8 cellular contexts compared by ENCODE assay signal in genomic region chr12:93676408-93677194, GRCh38. TPM values are rescaled to one million over a fixed set of nuclear protein-coding genes. Genes with fewer than 3 reads are reported as not detected.
DNase-seq lines count a peak whose midpoint lies in the region; ATAC-seq and TF ChIP-seq lines count a peak whose summit lies in the region.

No MANE protein-coding gene starts in this region.

- peak overlapping the region; percentile 93 for H3K4me2 ChIP-seq in BLaER1

- no peak for TF ChIP-seq POLR2A in uterus (IDR thresholded peaks at IDR 0.05)

- intact Hi-C loops in uterus (cut with DNase I; ENCODE audit: low total_unique reads) = loop anchor here (5.0 kb wide), 1 partner anchor 104 kb away; the partner anchor contains the start of gene SOCS2

- no peaks in the 10 kb centered on the region for H3K27me3 ChIP-seq in BLaER1
- H3K27me3 ChIP-seq in lung (ENCODE audit: control insufficient read depth, insufficient read depth) = no peaks in the 10 kb centered on the region
- H3K27me3 ChIP-seq in uterus = no peaks in the 10 kb centered on the region

- 49 to 50% methylated on average over 12 of the region's 12 CpGs for WGBS in lung, 2 donors

- TF ChIP-seq CTCF in lung (IDR thresholded peaks at IDR 0.05; ENCODE audit: control extremely low read depth, extremely low read depth) (no peak), uterus (IDR thresholded peaks at IDR 0.05) (no peak), GM13977 (IDR thresholded peaks at IDR 0.05; ENCODE audit: extremely low read depth, insufficient read depth, missing control alignments) (no peak)

- H3K9me3 ChIP-seq in BLaER1 = no peaks in the 10 kb centered on the region; the same call in 1 of the 2 replicates
- no peaks in the 10 kb centered on the region for H3K9me3 ChIP-seq in lung (ENCODE audit: control insufficient read depth in 2 of 2, insufficient read depth in 1 of 2, low read length in 1 of 2)
- H3K9me3 ChIP-seq in uterus = no peaks in the 10 kb centered on the region

- ATAC-seq in HG03520 (IDR thresholded peaks at IDR 0.05; ENCODE audit: unreplicated experiment) (peak; percentile 14), lung (ENCODE audit: insufficient read depth, low FRiP score) (peak; percentile 4)

- H3K4me1 ChIP-seq in BLaER1 (peaks cover 23% of the 10 kb centered on the region), lung (ENCODE audit: control insufficient read depth in 2 of 2, insufficient read depth in 2 of 2, low read length in 2 of 2) (peaks cover 0 to 6% of the 10 kb centered on the region in 2 donors), uterus (peaks cover 0 to 4% of the 10 kb centered on the region in 2 donors)

- peak overlapping the region; percentile 94 for H3K27ac ChIP-seq in BLaER1
- H3K27ac ChIP-seq in angular gyrus (ENCODE audit: low read depth, low read length) = peak overlapping the region; percentile 94
- H3K27ac ChIP-seq in lung (ENCODE audit: low read depth in 1 of 2, low read length in 1 of 2) = peak overlapping the region; percentile 90 to 98
- H3K27ac ChIP-seq in uterus = peak overlapping the region; percentile 98 to 99

- no peak overlapping the region for H3K9ac ChIP-seq in BLaER1

- H3K36me3 ChIP-seq in BLaER1 = no peaks in the 10 kb centered on the region
- H3K36me3 ChIP-seq in lung (ENCODE audit: control insufficient read depth in 2 of 2, insufficient read depth in 2 of 2, low read length in 2 of 2) = no peaks in the 10 kb centered on the region
- no peaks in the 10 kb centered on the region for H3K36me3 ChIP-seq in uterus

- in situ Hi-C loops in GM13977 (cut with MboI; ENCODE audit: low pct_unique_long_range_greater_than_20kb, low sequenced_read_pairs, unreplicated experiment) = no loop called here

- DNase-seq in lung (ENCODE audit: low spot score) = no peak
- no peak for DNase-seq in uterus
- no peak for DNase-seq in NCI-H2171 treated with DMSO at 0.1 percent for 48 hours (lab: John Stamatoyannopoulos, UW)
- no peak for DNase-seq in GM13977 (ENCODE audit: low spot score)
- DNase-seq in activated CD4-positive, alpha-beta T cell treated with anti-CD3 and anti-CD28 coated beads for 48 hours = no peak

- peak overlapping the region; percentile 73 for H3K4me3 ChIP-seq in BLaER1
- H3K4me3 ChIP-seq in lung = peak overlapping the region; percentile 62
- H3K4me3 ChIP-seq in uterus = peak overlapping the region; percentile 68 to 76

- H4K20me1 ChIP-seq in BLaER1 = no peaks in the 10 kb centered on the region

RNA-seq across cellular contexts. Expression of gene CRADD, which starts 0.6 kb away (rescaled TPM):
- total RNA-seq in lung (10 to 100 TPM; 16.8 to 28.9 TPM), uterus (100 to 1,000 TPM in 1 of 4 donors, 10 to 100 TPM in 3; 26.4 to 105 (median 49.2) TPM)
- 10 to 100 TPM in 1 of 2 donors, 1 to 10 TPM in 1; 6.3 to 16.3 TPM for polyA plus RNA-seq in lung
